11 cellular contexts compared by ENCODE assay signal in genomic region chr21:28832013-28832714, GRCh38.
DNase-seq lines count a peak whose midpoint lies in the region; ATAC-seq, FAIRE-seq and TF ChIP-seq lines count a peak whose summit lies in the region.
"Had no signal": no experiment of that assay in that cellular context is flagged by ENCODE, and none has a peak within 500 bp of the region (broad histone marks: within the 10 kb centered on the region; RNA-seq: fewer than 3 reads in every experiment).

No MANE protein-coding gene starts in this region.

- FAIRE-seq in GM12878 (lab: Jason Lieb, UNC) = no peak
- FAIRE-seq: A204.1 had no signal

- POLR2A ChIA-PET in GM12878 (lab: Charles Lee) = no interaction called here

- in situ Hi-C loops in GM12878 (cut with MboI) = no loop called here

- H3K4me1 ChIP-seq in GM12878 (ENCODE audit: control insufficient read depth, insufficient read depth, low read length) = no peaks in the 10 kb centered on the region
- peaks cover 13 to 22% of the 10 kb centered on the region in 2 experiments for H3K4me1 ChIP-seq in neutrophil (ENCODE audit: control insufficient read depth in 1 of 2, insufficient read depth in 1 of 2, low read depth in 1 of 2, low read length in 1 of 2)
- H3K4me1 ChIP-seq in tibial artery = no peaks in the 10 kb centered on the region

- no peak overlapping the region for H3K4me2 ChIP-seq in GM12878 (ENCODE audit: control insufficient read depth, insufficient read depth)

- H3K79me2 ChIP-seq in GM12878 (ENCODE audit: control insufficient read depth, insufficient read depth, low read length) = no peaks in the 10 kb centered on the region

- RAD21 ChIA-PET in GM12878 (lab: Charles Lee; ENCODE audit: unreplicated experiment) = no interaction called here

- no peaks in the 10 kb centered on the region for H4K20me1 ChIP-seq in GM12878 (ENCODE audit: control insufficient read depth, insufficient read depth)

- no TSS peak for BruUV-seq in GM12878 (replicated peaks; lab: Mats Ljungman, UMichigan)

- peak; percentile 46; the same call in 2 of the 3 replicates for ATAC-seq in GM12878
- ATAC-seq: HCT116 had no signal

- no peak overlapping the region for H3K9ac ChIP-seq in GM12878 (ENCODE audit: control insufficient read depth, insufficient read depth, low read length)

- CTCF ChIA-PET in GM12878 (lab: Yijun Ruan, JAX) = no interaction called here

- 58% methylated on average over 1 of the region's 1 CpG for WGBS in GM12878 (ENCODE audit: insufficient coverage, insufficient replicate concordance, low lambda C conversion rate, missing lambda C conversion rate)

- H2AFZ ChIP-seq in GM12878 (ENCODE audit: control insufficient read depth, low read depth, low read length) = no peak overlapping the region

- intact Hi-C loops in GM12878 (cut with micrococcal nuclease; ENCODE audit: unreplicated experiment) = no loop called here
- intact Hi-C loops in tibial artery (cut with DNase I; ENCODE audit: low total_unique reads) = no loop called here

- H3K27ac ChIP-seq in GM12878 (ENCODE audit: control insufficient read depth, insufficient read depth) = no peak overlapping the region
- peak overlapping the region; percentile 66 for H3K27ac ChIP-seq in neutrophil
- H3K27ac ChIP-seq in tibial artery = no peak overlapping the region

- H3K27me3 ChIP-seq in GM12878 (replicated peaks in 1 of 2; ENCODE audit: control insufficient read depth in 2 of 2, insufficient read depth in 2 of 2, low read length in 1 of 2) = no peaks in the 10 kb centered on the region
- peaks cover 6% of the 10 kb centered on the region for H3K27me3 ChIP-seq in neutrophil
- no peaks in the 10 kb centered on the region for H3K27me3 ChIP-seq in tibial artery

- H3K9me3 ChIP-seq in GM12878 (replicated peaks; ENCODE audit: control insufficient read depth, insufficient read depth, low read length) (no peaks in the 10 kb centered on the region; the same call in 1 of the 3 replicates), neutrophil (no peaks in the 10 kb centered on the region), tibial artery (no peaks in the 10 kb centered on the region)

- no peak overlapping the region for H3K4me3 ChIP-seq in NB4 (ENCODE audit: low read depth, low read length)
- no peak overlapping the region for H3K4me3 ChIP-seq in GM12878
- H3K4me3 ChIP-seq in neutrophil (ENCODE audit: low read depth in 1 of 2, low read length in 1 of 2) = no peak overlapping the region
- H3K4me3 ChIP-seq in tibial artery = no peak overlapping the region

- H3K36me3 ChIP-seq in GM12878 (ENCODE audit: control insufficient read depth in 2 of 2, insufficient read depth in 2 of 2, low read length in 1 of 2) (no peaks in the 10 kb centered on the region), neutrophil (no peaks in the 10 kb centered on the region), tibial artery (no peaks in the 10 kb centered on the region)

- no peak for TF ChIP-seq RAD21 in GM12878 (IDR thresholded peaks at IDR 0.05; ENCODE audit: insufficient read depth, low read depth, low read length)

- SMC1A ChIA-PET in GM12878 (lab: Charles Lee; ENCODE audit: uncharacterized antibody, unreplicated experiment) = no interaction called here

- no peak for TF ChIP-seq EP300 in GM12878 (IDR thresholded peaks at IDR 0.05; ENCODE audit: borderline replicate concordance in 1 of 2, control insufficient read depth in 1 of 2, low read depth in 2 of 2, low read length in 2 of 2)

- TF ChIP-seq POLR2A in NB4 (IDR thresholded peaks at IDR 0.05; ENCODE audit: extremely low read depth, insufficient read length) = no peak
- no peak for TF ChIP-seq POLR2A in GM12878 (IDR thresholded peaks at IDR 0.05; ENCODE audit: low read depth, low read length)

- no peak for TF ChIP-seq CTCF in NB4 (IDR thresholded peaks at IDR 0.05; ENCODE audit: low read depth, low read length)
- no peak for TF ChIP-seq CTCF in GM12878 (IDR thresholded peaks at IDR 0.05 in 2 of 3, conservative IDR thresholded peaks at IDR 0.05 in 1 of 3; ENCODE audit: control insufficient read depth in 2 of 3, extremely low read depth in 1 of 3, insufficient read depth in 1 of 3, low read depth in 3 of 3, low read length in 3 of 3)
- no peak for TF ChIP-seq CTCF in neutrophil (IDR thresholded peaks at IDR 0.05)
- no peak for TF ChIP-seq CTCF in tibial artery (IDR thresholded peaks at IDR 0.05)

- DNase-seq in NK-92 treated with Interleukin-12 subunit alpha and Interleukin-12 subunit beta, amount 100 ng/mL, for 24 hours (lab: John Stamatoyannopoulos, UW) = peak; percentile 18
- DNase-seq in NK-92 (lab: John Stamatoyannopoulos, UW; ENCODE audit: unreplicated experiment) = no peak
- peak; percentile 33 for DNase-seq in NB4 (ENCODE audit: low read depth)
- DNase-seq in GM12878 (ENCODE audit: low read depth, low spot score) = no peak
- DNase-seq in NAMALWA (ENCODE audit: low spot score) = no peak
- no peak for DNase-seq in NCI-H748 treated with DMSO at 0.1 percent for 48 hours (lab: John Stamatoyannopoulos, UW)
- no peak for DNase-seq in tibial artery
- DNase-seq: midbrain had no signal

TF ChIP-seq in GM12878, 131 proteins besides CTCF, POLR2A, EP300 and RAD21:
- TF ChIP-seq BMI1 (IDR thresholded peaks at IDR 0.05; ENCODE audit: borderline replicate concordance) (no peak), TCF12 (IDR thresholded peaks at IDR 0.05; ENCODE audit: low read depth, low read length) (no peak), CBX3 (IDR thresholded peaks at IDR 0.05; ENCODE audit: borderline replicate concordance, low read depth) (no peak), IRF4 (IDR thresholded peaks at IDR 0.05; ENCODE audit: low read depth, low read length) (no peak), TAF1 (IDR thresholded peaks at IDR 0.05; ENCODE audit: borderline replicate concordance, low read depth, low read length) (no peak), CEBPB (IDR thresholded peaks at IDR 0.05; ENCODE audit: borderline replicate concordance in 1 of 2, low read depth in 2 of 2, low read length in 2 of 2) (no peak), YBX1 (IDR thresholded peaks at IDR 0.05) (no peak), CREM (IDR thresholded peaks at IDR 0.05; ENCODE audit: low read depth) (no peak), DPF2 (IDR thresholded peaks at IDR 0.05) (no peak), ZNF622 (IDR thresholded peaks at IDR 0.05) (no peak)

Comparison
In these comparisons a context has a peak if more than half of its experiments do, and no peak if none do; other contexts are left out.
1. DNase-seq: peak in NK-92 treated with Interleukin-12 subunit alpha and Interleukin-12 subunit beta, amount 100 ng/mL, for 24 hours (single experiment) and NB4 (single experiment); none in NK-92 (single experiment), GM12878 (single experiment), NAMALWA (single experiment), NCI-H748 treated with DMSO at 0.1 percent for 48 hours (single experiment) and tibial artery (0 of 2).